In genomic region chr1:21176589-21177555, GRCh38 we compare ENCODE assay signal across 8 cellular contexts. TPM values are rescaled to one million over a fixed set of nuclear protein-coding genes. Genes with fewer than 3 reads are reported as not detected.
DNase-seq lines count a peak whose midpoint lies in the region; ATAC-seq and TF ChIP-seq lines count a peak whose summit lies in the region.

EIF4G3 (minus strand) TSS chr1:21176897; CDS start chr1:21002742, 174,155 bp downstream.

- TF ChIP-seq CTCF in GM13976 (IDR thresholded peaks at IDR 0.05; ENCODE audit: borderline replicate concordance, control extremely low read depth, extremely low read depth, insufficient read depth, missing control alignments) (no peak), heart left ventricle (IDR thresholded peaks at IDR 0.05) (no peak), type B pancreatic cell (conservative IDR thresholded peaks at IDR 0.05) (no peak)

- peaks cover 10% of the 10 kb centered on the region for H3K4me1 Mint-ChIP-seq in type B pancreatic cell (ENCODE audit: unreplicated experiment)

- peak within 1 kb of the TSS; percentile 60 to 99 (median 90) for H3K4me3 ChIP-seq in heart left ventricle

- peaks cover 0 to 11% (median 0%) of the 10 kb centered on the region in 9 donors for H3K36me3 ChIP-seq in heart left ventricle

- no peaks in the 10 kb centered on the region for H3K9me3 ChIP-seq in heart left ventricle

- no peaks in the 10 kb centered on the region for H3K27me3 Mint-ChIP-seq in type B pancreatic cell

- peaks cover 6% of the 10 kb centered on the region for H3K36me3 Mint-ChIP-seq in type B pancreatic cell

- intact Hi-C loops in T-helper 1 cell treated with Interleukin-12 subunit alpha and Interleukin-12 subunit beta and Interleukin-4 antibody, amounts not matched to agents 30 ng/mL and 1 ng/mL, for 36 hours (cut with micrococcal nuclease): loop anchor here (1.0 to 5.0 kb wide), 7 partner anchors 117 to 1580 kb away; partner anchors contain the start of genes DDOST and OTUD3
- intact Hi-C loops in heart left ventricle (cut with DNase I): loop anchor here in 3 of 10 donors (5.0 to 10.0 kb wide), 3 partner anchors 102 to 390 kb away; partner anchors contain the start of gene HP1BP3 (in 1 of the 3)

- DNase-seq in GM13976 (ENCODE audit: low spot score): peak; percentile 100
- DNase-seq in NCI-H146 treated with DMSO at 0.1 percent for 48 hours (lab: John Stamatoyannopoulos, UW; ENCODE audit: unreplicated experiment): peak; percentile 84
- DNase-seq in amniotic epithelial cell (ENCODE audit: low read depth): peak; percentile 92
- peak; percentile 99 for DNase-seq in heart left ventricle
- peak; percentile 98 for DNase-seq in pons (ENCODE audit: low spot score)
- DNase-seq in type B pancreatic cell (ENCODE audit: extremely low spot score, unreplicated experiment): peak; percentile 100

- H3K4me1 ChIP-seq in heart left ventricle: peaks cover 3 to 28% (median 17%) of the 10 kb centered on the region in 12 donors

- H3K27ac ChIP-seq in heart left ventricle: peak within 1 kb of the TSS; percentile 71 to 98 (median 92)

- in situ Hi-C loops in GM13976 (cut with MboI; ENCODE audit: low sequenced_read_pairs, unreplicated experiment): loop anchor here (25.0 kb wide), 1 partner anchor 190 kb away; no protein-coding TSS in a partner anchor

- no peaks in the 10 kb centered on the region for H3K9me3 Mint-ChIP-seq in type B pancreatic cell

- TF ChIP-seq POLR2A in heart left ventricle (IDR thresholded peaks at IDR 0.05): peak in 1 of 2 donors; percentile 84

- ATAC-seq in HG02870 (IDR thresholded peaks at IDR 0.05; ENCODE audit: unreplicated experiment) (peak; percentile 90), heart left ventricle (peak; percentile 96 to 97 (median 96))

- peak within 1 kb of the TSS; percentile 93 for H3K4me3 Mint-ChIP-seq in type B pancreatic cell

- H3K27me3 ChIP-seq in heart left ventricle: no peaks in the 10 kb centered on the region

- H3K27ac Mint-ChIP-seq in type B pancreatic cell: peak within 1 kb of the TSS; percentile 89

- 2 to 5% (median 3%) methylated on average over 30 to 89 of the region's 89 CpGs for WGBS in heart left ventricle, 4 donors

RNA-seq across cellular contexts. Expression of gene EIF4G3, which starts in this region (rescaled TPM):
- total RNA-seq in T-helper 1 cell treated with Interleukin-12 subunit alpha and Interleukin-12 subunit beta and Interleukin-4 antibody, amounts not matched to agents 30 ng/mL and 1 ng/mL, for 36 hours: 55.2 and 58.2 TPM in 2 replicates
- total RNA-seq in heart left ventricle (10 to 100 TPM; 30.0 to 49.0 (median 37.5) TPM), type B pancreatic cell (ENCODE audit: low replicate concordance) (54.9 and 71.5 TPM in 2 replicates)
- 10 to 100 TPM; 14.6 to 25.9 TPM for polyA plus RNA-seq in heart left ventricle

Comparison
In these comparisons a context has a peak if more than half of its experiments do, and no peak if none do; other contexts are left out.
1. Peak in every context shown above with its lines: DNase-seq, ATAC-seq, H3K4me3 ChIP-seq and H3K27ac ChIP-seq.